ENCODE assay signal across 10 cellular contexts in the genomic region with DNA sequence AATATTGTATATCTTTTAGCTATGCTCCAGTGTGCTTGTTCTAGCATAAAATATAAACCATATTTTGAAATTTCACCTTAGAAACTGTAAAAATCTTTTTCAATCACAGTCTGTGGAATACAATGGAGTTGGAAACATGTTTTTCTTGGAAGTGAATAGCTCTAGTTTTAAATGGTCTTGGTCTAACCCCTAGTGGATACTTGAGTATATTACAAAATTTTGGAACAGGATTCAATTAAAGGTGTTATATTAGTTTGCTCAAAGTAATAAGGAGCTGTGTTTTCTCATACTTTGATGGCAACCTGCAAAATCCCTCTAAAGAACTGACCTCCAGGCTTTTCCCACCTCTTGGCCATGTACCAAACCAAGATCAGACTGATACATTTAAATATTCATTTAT. TPM values are rescaled to one million over a fixed set of nuclear protein-coding genes. Genes with fewer than 3 reads are reported as not detected.
A peak's percentile ranks its signal among the peaks of the same experiment; 100 is the strongest.
DNase-seq lines count a peak whose midpoint lies in the region; ATAC-seq and TF ChIP-seq lines count a peak whose summit lies in the region.
"Had no signal": no experiment of that assay in that cellular context is flagged by ENCODE, and none has a peak within 500 bp of the region (broad histone marks: within the 10 kb centered on the region; RNA-seq: fewer than 3 reads in every experiment).

No MANE protein-coding gene starts in this region.

- CTCF ChIA-PET in IMR-90 (lab: Yijun Ruan, JAX), result interaction anchor here (0.6 to 1.4 kb wide), 5 partner anchors 8 to 17 kb away, joined by 3 read pairs; no protein-coding TSS in a partner anchor

- H2AK5ac ChIP-seq in IMR-90 (ENCODE audit: low read depth, low read length), result no peak overlapping the region

- no peaks in the 10 kb centered on the region for H3K36me3 ChIP-seq in IMR-90 (ENCODE audit: control insufficient read depth, insufficient read depth, low read length)
- no peaks in the 10 kb centered on the region for H3K36me3 ChIP-seq in kidney epithelial cell (ENCODE audit: control insufficient read depth, insufficient read depth, low read length)
- peaks cover 0 to 7% (median 0%) of the 10 kb centered on the region in 3 donors for H3K36me3 ChIP-seq in esophagus squamous epithelium

- H2BK15ac ChIP-seq in IMR-90 (ENCODE audit: low read depth, low read length), result no peak overlapping the region

- intact Hi-C loops in IMR-90 (cut with micrococcal nuclease) (loop anchor here (2.0 kb wide), 1 partner anchor 230 kb away; no protein-coding TSS in a partner anchor), esophagus squamous epithelium (cut with DNase I) (no loop called here)

- no peaks in the 10 kb centered on the region for H4K20me1 ChIP-seq in IMR-90 (ENCODE audit: insufficient read depth, low read length)

- no peak overlapping the region for H3K27ac ChIP-seq in IMR-90 (ENCODE audit: insufficient read depth, low read length)
- H3K27ac ChIP-seq in esophagus squamous epithelium, result no peak overlapping the region

- H3K4me3 ChIP-seq in IMR-90 (ENCODE audit: insufficient read depth, low read depth, low read length) (no peak overlapping the region), kidney epithelial cell (ENCODE audit: low read depth, low read length) (no peak overlapping the region), esophagus squamous epithelium (no peak overlapping the region)

- no peaks in the 10 kb centered on the region for H3K79me1 ChIP-seq in IMR-90 (ENCODE audit: low read depth in 1 of 2, low read length in 2 of 2)

- H3K4ac ChIP-seq in IMR-90 (ENCODE audit: low read depth, low read length), result no peak overlapping the region

- H4K8ac ChIP-seq in IMR-90 (ENCODE audit: low read depth in 2 of 2, low read length in 2 of 2), result no peak overlapping the region

- TF ChIP-seq POLR2A in IMR-90 (IDR thresholded peaks at IDR 0.05; ENCODE audit: low read depth, low read length) (no peak), esophagus squamous epithelium (IDR thresholded peaks at IDR 0.05) (no peak)

- peak; percentile 13; the same call in 1 of the 2 replicates for TF ChIP-seq CTCF in IMR-90 (conservative IDR thresholded peaks at IDR 0.05; ENCODE audit: low read depth, low read length)
- peak; percentile 17 for TF ChIP-seq CTCF in kidney epithelial cell (IDR thresholded peaks at IDR 0.05; ENCODE audit: insufficient read depth, low read length, poor library complexity, severe bottlenecking)
- TF ChIP-seq CTCF in esophagus squamous epithelium (IDR thresholded peaks at IDR 0.05), result peak in 2 of 6 experiments; percentile 37 to 47

- no peak overlapping the region for H3K23ac ChIP-seq in IMR-90 (ENCODE audit: low read depth, low read length)

- DNase-seq in AG20443 (ENCODE audit: low spot score) (peak; percentile 5), IMR-90 (no peak), amniotic epithelial cell (ENCODE audit: low read depth) (peak; percentile 22), kidney epithelial cell (ENCODE audit: low read depth) (no peak), SW 1271 (lab: John Stamatoyannopoulos, UW) (no peak), esophagus squamous epithelium (lab: John Stamatoyannopoulos, UW) (no peak)
- DNase-seq in stimulated activated CD8-positive, alpha-beta memory T cell treated with anti-CD3 and anti-CD28 coated beads, Interleukin-4, amount 100 ng/mL, for 48 hours, result no peak
- DNase-seq: NCI-H2081 treated with DMSO at 0.1 percent for 48 hours had no signal

- no peak overlapping the region for H3K4me2 ChIP-seq in IMR-90 (ENCODE audit: low read depth, low read length)

- H3K9me1 ChIP-seq in IMR-90 (ENCODE audit: insufficient read depth, low read length), result no peaks in the 10 kb centered on the region

- no peak overlapping the region for H3K18ac ChIP-seq in IMR-90 (ENCODE audit: low read depth, low read length)

- no peak for TF ChIP-seq RAD21 in IMR-90 (IDR thresholded peaks at IDR 0.05; ENCODE audit: low read length)

- in situ Hi-C loops in IMR-90 (cut with MboI; ENCODE audit: low sequenced_read_pairs), result no loop called here

- H3K56ac ChIP-seq in IMR-90 (ENCODE audit: extremely low read depth, insufficient read depth, low read length), result no peak overlapping the region

- H3K9me3 ChIP-seq in IMR-90 (ENCODE audit: control insufficient read depth, insufficient read depth, low read length) (no peaks in the 10 kb centered on the region), esophagus squamous epithelium (no peaks in the 10 kb centered on the region)

- H2AK9ac ChIP-seq in IMR-90 (replicated peaks; ENCODE audit: low read depth, low read length, poor library complexity), result no peak overlapping the region

- H3K4me1 ChIP-seq in IMR-90 (ENCODE audit: control insufficient read depth, insufficient read depth, low read length) (no peaks in the 10 kb centered on the region), esophagus squamous epithelium (no peaks in the 10 kb centered on the region)

- H2BK120ac ChIP-seq in IMR-90 (ENCODE audit: low read depth, low read length), result no peak overlapping the region

- no peak for ATAC-seq in IMR-90 (ENCODE audit: low read depth)
- ATAC-seq in GM21381 (IDR thresholded peaks at IDR 0.05; ENCODE audit: unreplicated experiment), result no peak

- H3K27me3 ChIP-seq in IMR-90 (ENCODE audit: control insufficient read depth, insufficient read depth, low read length) (no peaks in the 10 kb centered on the region), kidney epithelial cell (ENCODE audit: control insufficient read depth, insufficient read depth, low read length) (no peaks in the 10 kb centered on the region), esophagus squamous epithelium (peaks cover 0 to 3% (median 0%) of the 10 kb centered on the region in 4 donors)

- H2AFZ ChIP-seq in IMR-90 (replicated peaks; ENCODE audit: low read length, poor library complexity), result no peak overlapping the region

- no TSS peak for BruUV-seq in IMR-90 (replicated peaks; lab: Mats Ljungman, UMichigan)

- dilution Hi-C loops in IMR-90 (cut with HindIII; ENCODE audit: low sequenced_read_pairs, unreplicated experiment), result no loop called here

- H2BK20ac ChIP-seq in IMR-90 (ENCODE audit: low read depth, low read length), result no peak overlapping the region

- no peak overlapping the region for H3K9ac ChIP-seq in IMR-90 (ENCODE audit: low read depth, low read length)

- no peak overlapping the region for H2BK5ac ChIP-seq in IMR-90 (ENCODE audit: low read depth, low read length, poor library complexity, severe bottlenecking)

- POLR2A ChIA-PET in IMR-90 (lab: Charles Lee; ENCODE audit: unreplicated experiment), result no interaction called here

- no peak overlapping the region for H4K91ac ChIP-seq in IMR-90 (ENCODE audit: insufficient read depth, low read depth, low read length)

- no peak overlapping the region for H4K5ac ChIP-seq in IMR-90 (ENCODE audit: low read depth, low read length)

- no peak overlapping the region for H3K14ac ChIP-seq in IMR-90 (replicated peaks; ENCODE audit: low read depth, low read length)

TF ChIP-seq in IMR-90, 13 proteins besides CTCF, POLR2A, EP300 and RAD21:
- TF ChIP-seq BHLHE40 (IDR thresholded peaks at IDR 0.05; ENCODE audit: low read depth, low read length), result no peak
- no peak for TF ChIP-seq NFE2L2 (IDR thresholded peaks at IDR 0.05; ENCODE audit: low read depth, low read length)
- TF ChIP-seq CHD1 (IDR thresholded peaks at IDR 0.05; ENCODE audit: low read depth, low read length), result no peak
- TF ChIP-seq FOS (IDR thresholded peaks at IDR 0.05; ENCODE audit: low read depth, low read length), result no peak
- TF ChIP-seq MAZ (IDR thresholded peaks at IDR 0.05; ENCODE audit: borderline replicate concordance, low read depth, low read length), result no peak
- TF ChIP-seq RFX5 (IDR thresholded peaks at IDR 0.05; ENCODE audit: low read depth, low read length), result no peak
- no peak for TF ChIP-seq CEBPB (IDR thresholded peaks at IDR 0.05; ENCODE audit: low read depth, low read length)
- TF ChIP-seq, protein P1, sequence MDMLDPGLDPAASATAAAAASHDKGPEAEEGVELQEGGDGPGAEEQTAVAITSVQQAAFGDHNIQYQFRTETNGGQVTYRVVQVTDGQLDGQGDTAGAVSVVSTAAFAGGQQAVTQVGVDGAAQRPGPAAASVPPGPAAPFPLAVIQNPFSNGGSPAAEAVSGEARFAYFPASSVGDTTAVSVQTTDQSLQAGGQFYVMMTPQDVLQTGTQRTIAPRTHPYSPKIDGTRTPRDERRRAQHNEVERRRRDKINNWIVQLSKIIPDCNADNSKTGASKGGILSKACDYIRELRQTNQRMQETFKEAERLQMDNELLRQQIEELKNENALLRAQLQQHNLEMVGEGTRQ (IDR thresholded peaks at IDR 0.05; ENCODE audit: low read depth, low read length), result no peak
- TF ChIP-seq, protein P2, sequence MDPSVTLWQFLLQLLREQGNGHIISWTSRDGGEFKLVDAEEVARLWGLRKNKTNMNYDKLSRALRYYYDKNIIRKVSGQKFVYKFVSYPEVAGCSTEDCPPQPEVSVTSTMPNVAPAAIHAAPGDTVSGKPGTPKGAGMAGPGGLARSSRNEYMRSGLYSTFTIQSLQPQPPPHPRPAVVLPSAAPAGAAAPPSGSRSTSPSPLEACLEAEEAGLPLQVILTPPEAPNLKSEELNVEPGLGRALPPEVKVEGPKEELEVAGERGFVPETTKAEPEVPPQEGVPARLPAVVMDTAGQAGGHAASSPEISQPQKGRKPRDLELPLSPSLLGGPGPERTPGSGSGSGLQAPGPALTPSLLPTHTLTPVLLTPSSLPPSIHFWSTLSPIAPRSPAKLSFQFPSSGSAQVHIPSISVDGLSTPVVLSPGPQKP (IDR thresholded peaks at IDR 0.05; ENCODE audit: borderline replicate concordance, low read depth, low read length), result no peak

RNA-seq across cellular contexts. Expression of a gene that starts 48.2 kb away (rescaled TPM):
- total RNA-seq in IMR-90 (2012; rRNA removed) (0.18 and 0.28 TPM in 2 replicates), kidney epithelial cell (18.7 and 20.7 TPM in 2 replicates), esophagus squamous epithelium (10 to 100 TPM; 12.2 to 21.6 (median 19.9) TPM)
- polyA plus RNA-seq in IMR-90 (2012; rRNA removed), result 0.09 and 0.17 TPM in 2 replicates
- polyA plus RNA-seq in IMR-90 (2012; cell fraction: cytosol; rRNA removed), result not detected in 2 replicates
- 0.03 TPM in 1 of 2 replicates, not detected in the other for polyA plus RNA-seq in IMR-90 (2012; cell fraction: nucleus; rRNA removed; ENCODE audit: low replicate concordance)

RNA-seq across cellular contexts. Expression of a gene that starts 56.6 kb away (rescaled TPM):
- total RNA-seq in IMR-90 (2012; rRNA removed) (not detected in 2 replicates), kidney epithelial cell (not detected in 2 replicates), esophagus squamous epithelium (not detected)
- not detected in 2 replicates for polyA plus RNA-seq in IMR-90 (2012; rRNA removed)
- polyA plus RNA-seq in IMR-90 (2012; cell fraction: cytosol; rRNA removed), result not detected in 2 replicates
- polyA plus RNA-seq in IMR-90 (2012; cell fraction: nucleus; rRNA removed; ENCODE audit: low replicate concordance), result not detected in 2 replicates
- total RNA-seq: glomerular endothelial cell had no signal

Comparison
In these comparisons a context has a peak if more than half of its experiments do, and no peak if none do; other contexts are left out.
1. DNase-seq: peak in AG20443 (single experiment) and amniotic epithelial cell (single experiment); none in IMR-90 (single experiment), kidney epithelial cell (single experiment), SW 1271 (0 of 2), esophagus squamous epithelium (single experiment) and stimulated activated CD8-positive, alpha-beta memory T cell treated with anti-CD3 and anti-CD28 coated beads, Interleukin-4, amount 100 ng/mL, for 48 hours (single experiment).
2. RNA of a gene that starts 48.2 kb away (total RNA-seq): 18.7 to 20.7 TPM in kidney epithelial cell and 12.2 to 21.6 TPM in esophagus squamous epithelium; 0.18 to 0.28 TPM in IMR-90; every median in the first group is over 10 times any median in the second.